ENCODE assay signal across 28 cellular contexts in the genomic region with DNA sequence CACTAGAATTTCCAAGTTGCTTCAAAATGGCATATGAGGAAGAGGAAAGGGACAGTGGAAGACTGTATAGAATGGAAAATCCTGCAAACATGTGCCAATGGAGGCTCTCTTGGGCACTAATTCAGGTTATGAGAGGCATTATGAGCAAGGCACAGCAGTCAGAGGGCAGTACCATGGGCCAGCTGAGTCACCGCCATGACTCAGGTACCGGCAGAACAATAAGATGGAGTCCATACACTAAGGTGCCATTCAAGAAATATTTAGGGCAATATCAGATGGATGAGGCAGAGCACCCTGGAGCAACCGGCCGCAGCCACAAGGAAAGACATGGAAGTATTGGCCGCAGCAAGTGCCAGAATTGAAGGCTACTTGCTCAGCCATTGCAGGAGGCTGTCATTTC. TPM values are rescaled to one million over a fixed set of nuclear protein-coding genes. Genes with fewer than 3 reads are reported as not detected.
DNase-seq lines count a peak whose midpoint lies in the region; ATAC-seq and TF ChIP-seq lines count a peak whose summit lies in the region.
"Had no signal": no experiment of that assay in that cellular context is flagged by ENCODE, and none has a peak within 500 bp of the region (broad histone marks: within the 10 kb centered on the region; RNA-seq: fewer than 3 reads in every experiment).

No MANE protein-coding gene starts in this region.

- no peak overlapping the region for H4K8ac ChIP-seq in neuronal stem cell (ENCODE audit: low read depth, low read length)

- no peak overlapping the region for H3K27ac Mint-ChIP-seq in activated CD4-positive, alpha-beta T cell treated with anti-CD3 and anti-CD28 coated beads for 36 hours
- no peak overlapping the region for H3K27ac Mint-ChIP-seq in activated CD4-positive, alpha-beta T cell treated with anti-CD3 and anti-CD28 coated beads, Interleukin-2, amount 10 ng/mL, durations not matched to agents 24 days and 14 days
- peak overlapping the region; percentile 6 for H3K27ac Mint-ChIP-seq in activated T-helper 17 cell treated with anti-CD3 and anti-CD28 coated beads, Interleukin-2, amount 50 U/mL, for 72 hours
- H3K27ac Mint-ChIP-seq: activated naive CD4-positive, alpha-beta T cell treated with anti-CD3 and anti-CD28 coated beads, Interleukin-2, amount 50 U/mL, for 72 hours; CD4-positive, alpha-beta T cell; endodermal cell; progenitor cell of endocrine pancreas; stimulated activated memory B cell treated with anti-CD40 and anti-IgM and Interleukin-4, amounts not matched to agents 10 μg/mL and 1 μg/mL and 100 μg/mL, for 72 hours had no signal

- no peak overlapping the region for H3K27ac ChIP-seq in neuronal stem cell (replicated peaks; ENCODE audit: low read length)
- H3K27ac ChIP-seq in testis: no peak overlapping the region
- H3K27ac ChIP-seq in tibial nerve: no peak overlapping the region
- H3K27ac ChIP-seq: left lung, neutrophil, right lobe of liver, uterus, WERI-Rb-1 had no signal

- no peak overlapping the region for H4K91ac ChIP-seq in neuronal stem cell (ENCODE audit: low read depth, low read length, poor library complexity)

- no peak overlapping the region for H3K4me3 Mint-ChIP-seq in activated CD4-positive, alpha-beta T cell treated with anti-CD3 and anti-CD28 coated beads for 36 hours
- H3K4me3 Mint-ChIP-seq in activated CD4-positive, alpha-beta T cell treated with anti-CD3 and anti-CD28 coated beads, Interleukin-2, amount 10 ng/mL, durations not matched to agents 24 days and 14 days: no peak overlapping the region
- no peak overlapping the region for H3K4me3 Mint-ChIP-seq in activated T-helper 17 cell treated with anti-CD3 and anti-CD28 coated beads, Interleukin-2, amount 50 U/mL, for 72 hours
- H3K4me3 Mint-ChIP-seq: CD4-positive, alpha-beta T cell; endodermal cell; IgD-negative memory B cell; stimulated activated memory B cell treated with anti-CD40 and anti-IgM and Interleukin-4, amounts not matched to agents 10 μg/mL and 1 μg/mL and 100 μg/mL, for 72 hours had no signal

- intact Hi-C loops in activated CD4-positive, alpha-beta T cell treated with anti-CD3 and anti-CD28 coated beads for 36 hours (cut with DNase I, micrococcal nuclease): no loop called here
- intact Hi-C loops in activated CD4-positive, alpha-beta T cell treated with anti-CD3 and anti-CD28 coated beads, Interleukin-2, amount 10 ng/mL, durations not matched to agents 24 days and 14 days (cut with micrococcal nuclease): no loop called here
- intact Hi-C loops in testis (cut with DNase I; ENCODE audit: low total_unique reads) (no loop called here), head of caudate nucleus (cut with DNase I) (no loop called here)

- TF ChIP-seq POLR2A in testis (IDR thresholded peaks at IDR 0.05) (no peak), tibial nerve (IDR thresholded peaks at IDR 0.05) (no peak)

- H3K79me1 ChIP-seq in neuronal stem cell (ENCODE audit: low read depth, low read length): no peaks in the 10 kb centered on the region

- H3K9me3 ChIP-seq in neuronal stem cell (replicated peaks in 1 of 2; ENCODE audit: control insufficient read depth in 2 of 2, insufficient read depth in 1 of 2, low read depth in 1 of 2, low read length in 2 of 2) (no peaks in the 10 kb centered on the region), testis (no peaks in the 10 kb centered on the region), tibial nerve (no peaks in the 10 kb centered on the region)
- H3K9me3 ChIP-seq: left lung, neutrophil, right lobe of liver, uterus had no signal

- H3K4me3 ChIP-seq in neuronal stem cell (ENCODE audit: low read length in 2 of 2) (no peak overlapping the region), testis (no peak overlapping the region), tibial nerve (no peak overlapping the region)
- H3K4me3 ChIP-seq: left lung, right lobe of liver, uterus had no signal

- DNase-seq in activated CD4-positive, alpha-beta T cell treated with anti-CD3 and anti-CD28 coated beads for 36 hours: peak; percentile 14
- no peak for DNase-seq in activated CD4-positive, alpha-beta T cell treated with anti-CD3 and anti-CD28 coated beads, Interleukin-2, amount 10 ng/mL, durations not matched to agents 24 days and 14 days
- DNase-seq in M059J (ENCODE audit: low read depth): peak; percentile 43
- DNase-seq in neuronal stem cell (ENCODE audit: low spot score): no peak
- DNase-seq in testis: no peak
- no peak for DNase-seq in tibial nerve (ENCODE audit: low spot score in 2 of 2)
- no peak for DNase-seq in head of caudate nucleus
- DNase-seq: 8988T; CD4-positive, alpha-beta T cell; cortex of kidney; endodermal cell; GOT3; left lung; NCI-H2029; NCI-H2227 treated with DMSO at 0.1 percent for 48 hours; NCI-H69; right lobe of liver; stimulated activated CD4-positive, alpha-beta T cell treated with anti-CD3 and anti-CD28 coated beads, Interleukin-2, amount 100 ng/mL, for 48 hours; T-helper 2 cell; uterus; WERI-Rb-1 had no signal

- H3K4ac ChIP-seq in neuronal stem cell (ENCODE audit: low read length): no peak overlapping the region

- no peaks in the 10 kb centered on the region for H3K36me3 Mint-ChIP-seq in activated CD4-positive, alpha-beta T cell treated with anti-CD3 and anti-CD28 coated beads for 36 hours (ENCODE audit: low read depth)
- no peaks in the 10 kb centered on the region for H3K36me3 Mint-ChIP-seq in activated CD4-positive, alpha-beta T cell treated with anti-CD3 and anti-CD28 coated beads, Interleukin-2, amount 10 ng/mL, durations not matched to agents 24 days and 14 days (ENCODE audit: low read depth)
- no peaks in the 10 kb centered on the region for H3K36me3 Mint-ChIP-seq in activated T-helper 17 cell treated with anti-CD3 and anti-CD28 coated beads, Interleukin-2, amount 50 U/mL, for 72 hours (ENCODE audit: low read depth)
- H3K36me3 Mint-ChIP-seq: activated naive CD4-positive, alpha-beta T cell treated with anti-CD3 and anti-CD28 coated beads, Interleukin-2, amount 50 U/mL, for 72 hours; stimulated activated memory B cell treated with anti-CD40 and anti-IgM and Interleukin-4, amounts not matched to agents 10 μg/mL and 1 μg/mL and 100 μg/mL, for 72 hours had no signal

- H3K23ac ChIP-seq in neuronal stem cell (ENCODE audit: low read depth, low read length, poor library complexity): no peak overlapping the region

- H2BK120ac ChIP-seq in neuronal stem cell (ENCODE audit: low read depth, low read length): no peak overlapping the region

- no peaks in the 10 kb centered on the region for H3K27me3 ChIP-seq in neuronal stem cell (ENCODE audit: control insufficient read depth in 3 of 3, insufficient read depth in 3 of 3, low read depth in 1 of 3, low read length in 3 of 3)
- no peaks in the 10 kb centered on the region for H3K27me3 ChIP-seq in testis
- H3K27me3 ChIP-seq in tibial nerve: no peaks in the 10 kb centered on the region
- H3K27me3 ChIP-seq: left lung, neutrophil, right lobe of liver, uterus had no signal

- H2AK5ac ChIP-seq in neuronal stem cell (ENCODE audit: low read depth, low read length): no peak overlapping the region

- no peaks in the 10 kb centered on the region for H3K36me3 ChIP-seq in neuronal stem cell (replicated peaks in 1 of 2; ENCODE audit: control insufficient read depth in 2 of 2, insufficient read depth in 2 of 2, low read length in 2 of 2)
- H3K36me3 ChIP-seq in testis (ENCODE audit: low read depth, missing control alignments): no peaks in the 10 kb centered on the region
- no peaks in the 10 kb centered on the region for H3K36me3 ChIP-seq in tibial nerve
- H3K36me3 ChIP-seq: left lung, neutrophil, right lobe of liver, uterus, WERI-Rb-1 had no signal

- peak overlapping the region; percentile 51 for H2AFZ ChIP-seq in neuronal stem cell (ENCODE audit: low read length)

- ATAC-seq in activated CD4-positive, alpha-beta T cell treated with anti-CD3 and anti-CD28 coated beads for 36 hours: no peak
- ATAC-seq in activated T-helper 17 cell treated with anti-CD3 and anti-CD28 coated beads, Interleukin-2, amount 50 U/mL, for 72 hours (replicated peaks): peak; percentile 54
- ATAC-seq: left lung; right lobe of liver; SK-N-SH treated with all-trans-retinoic acid at 6 μM for 48 hours; stimulated activated memory B cell treated with anti-CD40 and anti-IgM and Interleukin-4, amounts not matched to agents 10 μg/mL and 1 μg/mL and 100 μg/mL, for 72 hours had no signal

- no peak overlapping the region for H3K4me2 ChIP-seq in neuronal stem cell (ENCODE audit: insufficient read depth, low read length, poor library complexity, severe bottlenecking)

- POLR2A ChIA-PET in activated CD4-positive, alpha-beta T cell treated with anti-CD3 and anti-CD28 coated beads for 36 hours (lab: Charles Lee): no interaction called here

- CTCF ChIA-PET in activated CD4-positive, alpha-beta T cell treated with anti-CD3 and anti-CD28 coated beads for 36 hours (lab: Charles Lee): interaction anchor here (1.2 kb wide), 1 partner anchor 209 kb away, joined by 4 read pairs; no protein-coding TSS in a partner anchor

- no peak overlapping the region for H2BK5ac ChIP-seq in neuronal stem cell (ENCODE audit: low read length)

- no peaks in the 10 kb centered on the region for H3K9me3 Mint-ChIP-seq in activated CD4-positive, alpha-beta T cell treated with anti-CD3 and anti-CD28 coated beads for 36 hours (ENCODE audit: low read depth)
- H3K9me3 Mint-ChIP-seq in activated CD4-positive, alpha-beta T cell treated with anti-CD3 and anti-CD28 coated beads, Interleukin-2, amount 10 ng/mL, durations not matched to agents 24 days and 14 days: no peaks in the 10 kb centered on the region
- H3K9me3 Mint-ChIP-seq in activated T-helper 17 cell treated with anti-CD3 and anti-CD28 coated beads, Interleukin-2, amount 50 U/mL, for 72 hours: peaks cover 7% of the 10 kb centered on the region
- H3K9me3 Mint-ChIP-seq: CD4-positive, alpha-beta T cell; endodermal cell; IgD-negative memory B cell; stimulated activated memory B cell treated with anti-CD40 and anti-IgM and Interleukin-4, amounts not matched to agents 10 μg/mL and 1 μg/mL and 100 μg/mL, for 72 hours had no signal

- no peak overlapping the region for H3K18ac ChIP-seq in neuronal stem cell (ENCODE audit: low read length)

- no peaks in the 10 kb centered on the region for H3K4me1 Mint-ChIP-seq in activated CD4-positive, alpha-beta T cell treated with anti-CD3 and anti-CD28 coated beads for 36 hours
- H3K4me1 Mint-ChIP-seq in activated CD4-positive, alpha-beta T cell treated with anti-CD3 and anti-CD28 coated beads, Interleukin-2, amount 10 ng/mL, durations not matched to agents 24 days and 14 days: no peaks in the 10 kb centered on the region
- no peaks in the 10 kb centered on the region for H3K4me1 Mint-ChIP-seq in activated T-helper 17 cell treated with anti-CD3 and anti-CD28 coated beads, Interleukin-2, amount 50 U/mL, for 72 hours
- H3K4me1 Mint-ChIP-seq: endodermal cell; IgD-negative memory B cell; stimulated activated memory B cell treated with anti-CD40 and anti-IgM and Interleukin-4, amounts not matched to agents 10 μg/mL and 1 μg/mL and 100 μg/mL, for 72 hours had no signal

- no peak overlapping the region for H2BK12ac ChIP-seq in neuronal stem cell (ENCODE audit: low read length)

- TF ChIP-seq CTCF in testis (IDR thresholded peaks at IDR 0.05): no peak
- no peak for TF ChIP-seq CTCF in tibial nerve (IDR thresholded peaks at IDR 0.05)

- H3K27me3 Mint-ChIP-seq in activated CD4-positive, alpha-beta T cell treated with anti-CD3 and anti-CD28 coated beads for 36 hours: peaks cover 1% of the 10 kb centered on the region
- H3K27me3 Mint-ChIP-seq in activated CD4-positive, alpha-beta T cell treated with anti-CD3 and anti-CD28 coated beads, Interleukin-2, amount 10 ng/mL, durations not matched to agents 24 days and 14 days: peaks cover 6% of the 10 kb centered on the region
- H3K27me3 Mint-ChIP-seq in activated T-helper 17 cell treated with anti-CD3 and anti-CD28 coated beads, Interleukin-2, amount 50 U/mL, for 72 hours: peaks cover 3% of the 10 kb centered on the region
- H3K27me3 Mint-ChIP-seq: CD4-positive, alpha-beta T cell; IgD-negative memory B cell; stimulated activated memory B cell treated with anti-CD40 and anti-IgM and Interleukin-4, amounts not matched to agents 10 μg/mL and 1 μg/mL and 100 μg/mL, for 72 hours had no signal

- no peak overlapping the region for H2BK15ac ChIP-seq in neuronal stem cell (ENCODE audit: low read length)

- no peak overlapping the region for H3K9ac ChIP-seq in neuronal stem cell (ENCODE audit: low read depth, low read length, poor library complexity)

- H3K14ac ChIP-seq in neuronal stem cell (ENCODE audit: low read length): no peak overlapping the region

- H3K4me1 ChIP-seq in neuronal stem cell (ENCODE audit: control insufficient read depth in 2 of 2, insufficient read depth in 1 of 2, low read depth in 1 of 2, low read length in 2 of 2) (peaks cover 0 to 4% of the 10 kb centered on the region in 2 donors), testis (no peaks in the 10 kb centered on the region), tibial nerve (no peaks in the 10 kb centered on the region)
- H3K4me1 ChIP-seq: left lung, right lobe of liver, uterus had no signal

- no peak for TF ChIP-seq EP300 in tibial nerve (IDR thresholded peaks at IDR 0.05)

- no CpG with 5 or more reads among the region's 5 CpGs for WGBS in neuronal stem cell (ENCODE audit: extremely low coverage in 2 of 2, insufficient read length in 2 of 2, insufficient replicate concordance in 1 of 2), 2 donors
- WGBS in testis, 2 donors: 96 to 97% methylated on average over 4 to 5 of the region's 5 CpGs
- 91 to 95% methylated on average over 5 of the region's 5 CpGs for WGBS in tibial nerve, 2 donors

RNA-seq across cellular contexts. Expression of a gene that starts 25.6 kb away (rescaled TPM):
- 1 to 10 TPM; 1.3 to 1.9 TPM for total RNA-seq in activated CD4-positive, alpha-beta T cell treated with anti-CD3 and anti-CD28 coated beads for 36 hours
- 5.5 TPM in 2 replicates for total RNA-seq in activated CD4-positive, alpha-beta T cell treated with anti-CD3 and anti-CD28 coated beads, Interleukin-2, amount 10 ng/mL, durations not matched to agents 24 days and 14 days
- 72.8 and 96.6 TPM in 2 replicates for total RNA-seq in M059J (2014; rRNA removed; shearing (Covaris generic))
- total RNA-seq in activated T-helper 17 cell treated with anti-CD3 and anti-CD28 coated beads, Interleukin-2, amount 50 U/mL, for 72 hours: 1 to 10 TPM; 1.7 to 4.9 TPM
- 0.57 TPM for polyA plus RNA-seq in neuronal stem cell (2013, experiment 1 of 2)
- 0.73 TPM for polyA plus RNA-seq in neuronal stem cell (2013, experiment 2 of 2)
- 10 to 100 TPM; 10.1 to 11.3 TPM for total RNA-seq in testis
- 11.4 TPM for polyA plus RNA-seq in testis (ENCODE audit: insufficient read depth, low read depth, low replicate concordance)
- total RNA-seq in tibial nerve: 10 to 100 TPM in 1 of 4 donors, 1 to 10 TPM in 3; 2.2 to 20.4 (median 4.0) TPM

Comparison
In these comparisons a context has a peak if more than half of its experiments do, and no peak if none do; other contexts are left out.
1. DNase-seq: peak in activated CD4-positive, alpha-beta T cell treated with anti-CD3 and anti-CD28 coated beads for 36 hours (single experiment) and M059J (single experiment); none in activated CD4-positive, alpha-beta T cell treated with anti-CD3 and anti-CD28 coated beads, Interleukin-2, amount 10 ng/mL, durations not matched to agents 24 days and 14 days (single experiment), neuronal stem cell (single experiment), testis (single experiment), tibial nerve (0 of 2) and head of caudate nucleus (0 of 42).